Comparison of ENCODE assay signal across 8 cellular contexts in genomic region chr17:13030459-13031305, GRCh38. TPM values are rescaled to one million over a fixed set of nuclear protein-coding genes. Genes with fewer than 3 reads are reported as not detected.
DNase-seq lines count a peak whose midpoint lies in the region; ATAC-seq and TF ChIP-seq lines count a peak whose summit lies in the region.

No MANE protein-coding gene starts in this region.

- no peak overlapping the region for H3K4me3 Mint-ChIP-seq in activated CD8-positive, alpha-beta T cell treated with anti-CD3 and anti-CD28 coated beads, Interleukin-2, amount 10 ng/mL, durations not matched to agents 7 days and 5 days
- H3K4me3 Mint-ChIP-seq in nephron = no peak overlapping the region

- peaks cover 0 to 4% (median 0%) of the 10 kb centered on the region in 3 donors for H3K4me1 ChIP-seq in esophagus squamous epithelium

- DNase-seq in AML-193 (lab: John Stamatoyannopoulos, UW) = peak; percentile 1 to 9
- DNase-seq in NCI-H1930 (lab: John Stamatoyannopoulos, UW) = peak; percentile 22 to 65
- DNase-seq in activated CD8-positive, alpha-beta T cell treated with anti-CD3 and anti-CD28 coated beads, Interleukin-2, amount 10 ng/mL, durations not matched to agents 7 days and 5 days = peak; percentile 61
- DNase-seq in esophagus squamous epithelium (lab: John Stamatoyannopoulos, UW) = no peak
- no peak for DNase-seq in posterior vena cava (ENCODE audit: low spot score)

- H3K27me3 Mint-ChIP-seq in activated CD8-positive, alpha-beta T cell treated with anti-CD3 and anti-CD28 coated beads, Interleukin-2, amount 10 ng/mL, durations not matched to agents 7 days and 5 days (ENCODE audit: low read depth) = peaks cover 4% of the 10 kb centered on the region
- H3K27me3 Mint-ChIP-seq in nephron (ENCODE audit: low read depth) = peaks cover 7% of the 10 kb centered on the region

- 42 to 47% methylated on average over 11 of the region's 11 CpGs for WGBS in esophagus squamous epithelium, 2 donors

- H3K27ac ChIP-seq in esophagus squamous epithelium = no peak overlapping the region

- POLR2A ChIA-PET in activated CD8-positive, alpha-beta T cell treated with anti-CD3 and anti-CD28 coated beads, Interleukin-2, amount 10 ng/mL, durations not matched to agents 7 days and 5 days (lab: Charles Lee) = interaction anchor here (2.5 kb wide), 1 partner anchor 12 kb away, joined by 12 read pairs; the partner anchor contains the start of gene ELAC2

- no peak overlapping the region for H3K4me3 ChIP-seq in esophagus squamous epithelium

- H3K9me3 Mint-ChIP-seq in activated CD8-positive, alpha-beta T cell treated with anti-CD3 and anti-CD28 coated beads, Interleukin-2, amount 10 ng/mL, durations not matched to agents 7 days and 5 days (ENCODE audit: insufficient read depth) = no peaks in the 10 kb centered on the region
- H3K9me3 Mint-ChIP-seq in nephron = peaks cover 3% of the 10 kb centered on the region

- H3K36me3 ChIP-seq in esophagus squamous epithelium = no peaks in the 10 kb centered on the region

- H3K27ac Mint-ChIP-seq in activated CD8-positive, alpha-beta T cell treated with anti-CD3 and anti-CD28 coated beads, Interleukin-2, amount 10 ng/mL, durations not matched to agents 7 days and 5 days = no peak overlapping the region
- no peak overlapping the region for H3K27ac Mint-ChIP-seq in nephron

- ATAC-seq in GM18502 (IDR thresholded peaks at IDR 0.05; ENCODE audit: poor library complexity, unreplicated experiment) = peak; percentile 60
- ATAC-seq in activated CD8-positive, alpha-beta T cell treated with anti-CD3 and anti-CD28 coated beads, Interleukin-2, amount 10 ng/mL, durations not matched to agents 7 days and 5 days = no peak
- ATAC-seq in GM21447 (IDR thresholded peaks at IDR 0.05; ENCODE audit: unreplicated experiment) = no peak

- CTCF ChIA-PET in activated CD8-positive, alpha-beta T cell treated with anti-CD3 and anti-CD28 coated beads, Interleukin-2, amount 10 ng/mL, durations not matched to agents 7 days and 5 days (lab: Charles Lee) = interaction anchor here (0.6 to 6.8 kb wide), 21 partner anchors 10 to 1271 kb away, joined by 3 to 167 read pairs (median 4); partner anchors contain the start of gene ELAC2

- TF ChIP-seq CTCF in esophagus squamous epithelium (IDR thresholded peaks at IDR 0.05) (peak; percentile 37 to 74 (median 68)), nephron (IDR thresholded peaks at IDR 0.05; ENCODE audit: unreplicated experiment in 3 of 3) (peak; percentile 76 to 79 (median 78))

- H3K9me3 ChIP-seq in esophagus squamous epithelium = peaks cover 0 to 2% (median 0%) of the 10 kb centered on the region in 3 donors

- no peaks in the 10 kb centered on the region for H3K36me3 Mint-ChIP-seq in activated CD8-positive, alpha-beta T cell treated with anti-CD3 and anti-CD28 coated beads, Interleukin-2, amount 10 ng/mL, durations not matched to agents 7 days and 5 days (ENCODE audit: low read depth)
- no peaks in the 10 kb centered on the region for H3K36me3 Mint-ChIP-seq in nephron (ENCODE audit: low read depth)

- TF ChIP-seq POLR2A in esophagus squamous epithelium (IDR thresholded peaks at IDR 0.05) = no peak

- peaks cover 0 to 9% (median 0%) of the 10 kb centered on the region in 4 donors for H3K27me3 ChIP-seq in esophagus squamous epithelium

- intact Hi-C loops in esophagus squamous epithelium (cut with DNase I) = no loop called here
- intact Hi-C loops in posterior vena cava (cut with DNase I) = no loop called here

- H3K4me1 Mint-ChIP-seq in activated CD8-positive, alpha-beta T cell treated with anti-CD3 and anti-CD28 coated beads, Interleukin-2, amount 10 ng/mL, durations not matched to agents 7 days and 5 days (ENCODE audit: low read depth) = peaks cover 11% of the 10 kb centered on the region
- peaks cover 5% of the 10 kb centered on the region for H3K4me1 Mint-ChIP-seq in nephron

RNA-seq across cellular contexts. Expression of gene ELAC2, which starts 12.9 kb away (rescaled TPM):
- total RNA-seq in activated CD8-positive, alpha-beta T cell treated with anti-CD3 and anti-CD28 coated beads, Interleukin-2, amount 10 ng/mL, durations not matched to agents 7 days and 5 days = 10 to 100 TPM; 62.6 to 70.2 TPM
- total RNA-seq in esophagus squamous epithelium (10 to 100 TPM; 54.8 to 87.8 (median 62.6) TPM), posterior vena cava (10 to 100 TPM; 39.8 to 44.1 TPM)

Comparison
In these comparisons a context has a peak if more than half of its experiments do, and no peak if none do; other contexts are left out.
1. DNase-seq: peak in AML-193 (2 of 2), NCI-H1930 (2 of 2) and activated CD8-positive, alpha-beta T cell treated with anti-CD3 and anti-CD28 coated beads, Interleukin-2, amount 10 ng/mL, durations not matched to agents 7 days and 5 days (single experiment); none in esophagus squamous epithelium (single experiment) and posterior vena cava (single experiment).